Comparison of ENCODE assay signal across 1 cellular context in the genomic region with DNA sequence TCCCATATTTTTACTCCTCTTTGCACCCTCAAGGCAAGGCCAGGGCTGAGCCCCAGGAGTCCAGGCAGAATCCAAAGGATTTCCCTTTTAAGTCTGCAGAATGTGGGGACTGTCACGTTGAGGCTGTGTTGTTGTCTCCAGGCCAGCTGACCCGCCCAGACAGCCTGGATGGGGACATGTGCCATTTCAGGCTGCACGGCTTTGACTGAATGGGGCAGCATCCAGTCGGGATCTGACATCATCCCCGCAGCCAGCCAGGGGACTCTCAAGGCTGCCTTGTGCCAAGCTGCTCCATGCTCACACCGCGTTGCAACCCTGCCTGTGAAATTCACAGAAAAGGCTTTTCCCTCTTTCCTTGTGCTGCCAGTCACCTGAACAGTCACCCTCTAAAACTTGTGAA.
TF ChIP-seq lines count a peak whose summit lies in the region.

No MANE protein-coding gene starts in this region.

TF ChIP-seq in IMR-90, 13 proteins besides CTCF, POLR2A, EP300 and RAD21:
- TF ChIP-seq BHLHE40 (IDR thresholded peaks at IDR 0.05; ENCODE audit: low read depth, low read length), result no peak
- TF ChIP-seq MXI1 (IDR thresholded peaks at IDR 0.05; ENCODE audit: borderline replicate concordance, low read depth, low read length), result no peak
- no peak for TF ChIP-seq MAZ (IDR thresholded peaks at IDR 0.05; ENCODE audit: borderline replicate concordance, low read depth, low read length)
- TF ChIP-seq RCOR1 (IDR thresholded peaks at IDR 0.05; ENCODE audit: insufficient replicate concordance, low read length), result no peak
- no peak for TF ChIP-seq FOS (IDR thresholded peaks at IDR 0.05; ENCODE audit: low read depth, low read length)
- no peak for TF ChIP-seq ELK1 (IDR thresholded peaks at IDR 0.05; ENCODE audit: borderline replicate concordance, low read depth, low read length)
- TF ChIP-seq CHD1 (IDR thresholded peaks at IDR 0.05; ENCODE audit: low read depth, low read length), result no peak
- TF ChIP-seq NFE2L2 (IDR thresholded peaks at IDR 0.05; ENCODE audit: low read depth, low read length), result no peak
- TF ChIP-seq USF2 (IDR thresholded peaks at IDR 0.05; ENCODE audit: low read depth, low read length), result no peak
- TF ChIP-seq RFX5 (IDR thresholded peaks at IDR 0.05; ENCODE audit: low read depth, low read length), result no peak
- TF ChIP-seq CEBPB (IDR thresholded peaks at IDR 0.05; ENCODE audit: low read depth, low read length), result no peak
- TF ChIP-seq SMC3 (IDR thresholded peaks at IDR 0.05; ENCODE audit: low read depth, low read length), result no peak
- no peak for TF ChIP-seq MAFK (IDR thresholded peaks at IDR 0.05; ENCODE audit: low read depth, low read length)
